ENCODE assay signal across 8 cellular contexts in the genomic region with DNA sequence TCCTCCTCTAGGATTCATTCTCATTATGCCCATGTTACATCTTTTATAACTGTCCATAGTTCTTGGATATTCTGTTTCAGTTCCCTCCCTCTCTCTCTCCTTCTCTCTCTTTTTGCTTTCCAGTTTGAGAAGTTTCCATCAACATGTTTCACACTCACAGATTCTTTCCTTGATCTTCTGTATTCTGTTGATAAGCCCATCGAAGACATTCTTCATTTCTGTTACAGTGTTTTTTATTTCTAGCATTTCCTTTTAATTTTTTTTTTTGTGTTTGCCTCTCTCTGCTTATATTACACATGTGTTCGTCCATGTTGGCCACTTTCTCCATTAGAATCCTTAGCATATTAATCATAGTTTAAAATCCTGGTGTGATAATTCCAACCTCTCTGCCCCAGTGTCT.
"Had no signal": no experiment of that assay in that cellular context is flagged by ENCODE, and none has a peak within 500 bp of the region (broad histone marks: within the 10 kb centered on the region; RNA-seq: fewer than 3 reads in every experiment).

No MANE protein-coding gene starts in this region.

- H3K4me3 ChIP-seq: GM12878 had no signal

- ATAC-seq: GM12878 had no signal

- DNase-seq: GDM1, GF-D8 had no signal

- FAIRE-seq: G401.6, GM12878, GM12891, GM12892, GM18507, GM19239 had no signal
